ENCODE assay signal across 9 cellular contexts in the genomic region with DNA sequence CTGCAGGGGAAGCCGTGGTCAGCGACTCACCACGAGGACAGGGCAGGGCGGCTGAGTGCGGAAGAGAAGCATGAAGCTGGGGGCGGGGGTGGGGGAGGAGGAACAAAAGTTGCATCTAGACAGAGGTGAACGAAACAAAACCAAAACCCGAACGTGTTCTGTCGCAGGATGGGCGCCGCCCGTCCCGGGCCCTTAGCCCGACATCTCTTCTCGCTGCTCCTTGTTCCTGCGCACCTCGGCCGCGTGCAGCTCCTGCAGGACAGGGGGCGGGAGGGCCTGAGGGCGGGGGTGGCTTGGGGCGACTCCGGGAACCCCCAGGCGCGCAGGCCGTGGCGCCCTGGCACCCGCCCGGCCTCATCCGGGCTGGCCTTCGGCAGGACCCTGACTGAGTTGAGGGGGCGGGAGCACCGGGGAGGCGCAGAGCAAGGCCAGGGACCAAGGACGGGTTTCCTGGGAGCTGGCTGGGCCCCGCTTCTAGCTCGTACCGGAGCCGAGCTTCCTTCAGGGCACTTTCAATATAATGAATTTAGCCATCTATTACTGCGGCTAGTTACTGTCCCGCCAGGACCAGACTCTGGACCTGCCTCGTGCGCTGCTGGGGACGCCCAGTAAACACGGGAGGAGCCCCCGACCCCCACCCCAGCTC. TPM values are rescaled to one million over a fixed set of nuclear protein-coding genes. Genes with fewer than 3 reads are reported as not detected.
DNase-seq lines count a peak whose midpoint lies in the region; ATAC-seq and TF ChIP-seq lines count a peak whose summit lies in the region.
"Had no signal": no experiment of that assay in that cellular context is flagged by ENCODE, and none has a peak within 500 bp of the region (broad histone marks: within the 10 kb centered on the region; RNA-seq: fewer than 3 reads in every experiment).

No MANE protein-coding gene starts in this region.

- DNase-seq in activated CD8-positive, alpha-beta memory T cell treated with anti-CD3 and anti-CD28 coated beads, Interleukin-2, amount 10 ng/mL, durations not matched to agents 7 days and 5 days: peak; percentile 82
- peak in 2 of 5 donors; percentile 57 to 78 for DNase-seq in heart left ventricle
- DNase-seq in middle frontal gyrus (ENCODE audit: extremely low spot score, low spot score): no peak
- DNase-seq in DMS79 (lab: John Stamatoyannopoulos, UW): no peak
- DNase-seq in mesenteric fat pad (ENCODE audit: low spot score): no peak

- peaks cover 30% of the 10 kb centered on the region for H3K4me1 Mint-ChIP-seq in activated CD8-positive, alpha-beta memory T cell treated with anti-CD3 and anti-CD28 coated beads, Interleukin-2, amount 10 ng/mL, durations not matched to agents 7 days and 5 days
- H3K4me1 Mint-ChIP-seq: nephron had no signal

- H3K27me3 Mint-ChIP-seq in activated CD8-positive, alpha-beta memory T cell treated with anti-CD3 and anti-CD28 coated beads, Interleukin-2, amount 10 ng/mL, durations not matched to agents 7 days and 5 days: no peaks in the 10 kb centered on the region

- H3K4me3 ChIP-seq in heart left ventricle (peak overlapping the region; percentile 42 to 79 (median 66)), skin epidermis (peak overlapping the region; percentile 32 to 66 (median 51))

- H3K9me3 Mint-ChIP-seq in activated CD8-positive, alpha-beta memory T cell treated with anti-CD3 and anti-CD28 coated beads, Interleukin-2, amount 10 ng/mL, durations not matched to agents 7 days and 5 days (ENCODE audit: low read depth): no peaks in the 10 kb centered on the region
- H3K9me3 Mint-ChIP-seq: nephron had no signal

- peak overlapping the region; percentile 78 to 99 (median 90) for H3K27ac ChIP-seq in heart left ventricle
- H3K27ac ChIP-seq in skin epidermis: peak overlapping the region in 20 of 21 experiments; percentile 56 to 99 (median 84)

- H3K36me3 ChIP-seq in heart left ventricle: no peaks in the 10 kb centered on the region

- 4 to 33% (median 15%) methylated on average over 31 to 41 of the region's 47 CpGs for WGBS in heart left ventricle, 4 donors

- H3K36me3 Mint-ChIP-seq in activated CD8-positive, alpha-beta memory T cell treated with anti-CD3 and anti-CD28 coated beads, Interleukin-2, amount 10 ng/mL, durations not matched to agents 7 days and 5 days: no peaks in the 10 kb centered on the region

- intact Hi-C loops in heart left ventricle (cut with DNase I): loop anchor here in 1 of 10 donors (2.0 kb wide), 1 partner anchor 14 kb away; a partner anchor contains a TSS

- no peaks in the 10 kb centered on the region for H3K27me3 ChIP-seq in heart left ventricle

- no peaks in the 10 kb centered on the region for H3K9me3 ChIP-seq in heart left ventricle

- TF ChIP-seq POLR2A in heart left ventricle (IDR thresholded peaks at IDR 0.05): peak in 1 of 2 donors; percentile 59

- no peak for TF ChIP-seq CTCF in heart left ventricle (IDR thresholded peaks at IDR 0.05)

- H3K4me3 Mint-ChIP-seq in activated CD8-positive, alpha-beta memory T cell treated with anti-CD3 and anti-CD28 coated beads, Interleukin-2, amount 10 ng/mL, durations not matched to agents 7 days and 5 days: peak overlapping the region; percentile 64

- H3K27ac Mint-ChIP-seq in activated CD8-positive, alpha-beta memory T cell treated with anti-CD3 and anti-CD28 coated beads, Interleukin-2, amount 10 ng/mL, durations not matched to agents 7 days and 5 days: peak overlapping the region; percentile 80
- H3K27ac Mint-ChIP-seq: nephron had no signal

- peak; percentile 28 for ATAC-seq in GM18502 (IDR thresholded peaks at IDR 0.05; ENCODE audit: poor library complexity, unreplicated experiment)
- peak; percentile 29 for ATAC-seq in HG03432 (IDR thresholded peaks at IDR 0.05; ENCODE audit: unreplicated experiment)
- ATAC-seq in activated CD8-positive, alpha-beta memory T cell treated with anti-CD3 and anti-CD28 coated beads, Interleukin-2, amount 10 ng/mL, durations not matched to agents 7 days and 5 days: peak; percentile 40
- ATAC-seq in heart left ventricle: peak in 3 of 4 donors; percentile 17 to 35 (median 24)

- CTCF ChIA-PET in activated CD8-positive, alpha-beta memory T cell treated with anti-CD3 and anti-CD28 coated beads, Interleukin-2, amount 10 ng/mL, durations not matched to agents 7 days and 5 days (lab: Charles Lee): interaction anchor here (0.7 to 2.1 kb wide), 25 partner anchors 11 to 332 kb away, joined by 3 to 19 read pairs (median 5); a partner anchor contains a TSS

- H3K4me1 ChIP-seq in heart left ventricle: peaks cover 0 to 43% (median 14%) of the 10 kb centered on the region in 12 donors

RNA-seq across cellular contexts. Expression of a gene that starts 12.0 kb away (rescaled TPM):
- total RNA-seq in activated CD8-positive, alpha-beta memory T cell treated with anti-CD3 and anti-CD28 coated beads, Interleukin-2, amount 10 ng/mL, durations not matched to agents 7 days and 5 days: 10 to 100 TPM in 1 of 2 experiments, 1 to 10 TPM in 1; 8.0 to 15.9 TPM
- 10 to 100 TPM in 2 of 9 donors, 1 to 10 TPM in 7; 2.9 to 15.6 (median 4.7) TPM for total RNA-seq in heart left ventricle
- 1 to 10 TPM; 5.2 to 6.7 TPM for polyA plus RNA-seq in heart left ventricle
- 9.9 TPM for total RNA-seq in mesenteric fat pad

RNA-seq across cellular contexts. Expression of a gene that starts 14.4 kb away (rescaled TPM):
- 10 to 100 TPM; 16.3 to 19.3 TPM for total RNA-seq in activated CD8-positive, alpha-beta memory T cell treated with anti-CD3 and anti-CD28 coated beads, Interleukin-2, amount 10 ng/mL, durations not matched to agents 7 days and 5 days
- total RNA-seq in heart left ventricle (10 to 100 TPM in 1 of 9 donors, 1 to 10 TPM in 8; 4.3 to 10.0 (median 5.9) TPM), mesenteric fat pad (10.0 TPM)
- 1 to 10 TPM; 6.3 to 8.6 TPM for polyA plus RNA-seq in heart left ventricle

RNA-seq across cellular contexts. Expression of a gene that starts 16.8 kb away (rescaled TPM):
- total RNA-seq in activated CD8-positive, alpha-beta memory T cell treated with anti-CD3 and anti-CD28 coated beads, Interleukin-2, amount 10 ng/mL, durations not matched to agents 7 days and 5 days: 10 to 100 TPM; 50.0 to 53.6 TPM
- total RNA-seq in heart left ventricle: 10 to 100 TPM in 5 of 9 donors, 1 to 10 TPM in 4; 3.0 to 17.8 (median 10.1) TPM
- polyA plus RNA-seq in heart left ventricle: 1 to 10 TPM; 5.9 to 7.1 TPM
- total RNA-seq in mesenteric fat pad: 31.7 TPM

RNA-seq across cellular contexts. Expression of a gene that starts 55.2 kb away (rescaled TPM):
- not detected for total RNA-seq in activated CD8-positive, alpha-beta memory T cell treated with anti-CD3 and anti-CD28 coated beads, Interleukin-2, amount 10 ng/mL, durations not matched to agents 7 days and 5 days
- total RNA-seq in heart left ventricle (1 to 10 TPM in 4 of 9 donors, under 1 TPM in 4, not detected in 1; 0.42 to 5.7 (median 0.92) TPM), mesenteric fat pad (4.7 TPM)
- polyA plus RNA-seq in heart left ventricle: 1 to 10 TPM; 2.9 to 6.4 TPM
